ENCODE assay signal across 1 cellular context in genomic region chr11:125262825-125263218, GRCh38.
TF ChIP-seq lines count a peak whose summit lies in the region.

No MANE protein-coding gene starts in this region.

TF ChIP-seq in HepG2, 621 proteins besides CTCF, POLR2A, EP300 and RAD21 (continued from another document):
- no peak for TF ChIP-seq ZHX2 (IDR thresholded peaks at IDR 0.05; ENCODE audit: low read depth)
- TF ChIP-seq ZHX2 (CRISPR knock-in tag; IDR thresholded peaks at IDR 0.05; ENCODE audit: borderline replicate concordance), result no peak
- TF ChIP-seq DZIP1 (CRISPR knock-in tag; IDR thresholded peaks at IDR 0.05), result no peak
